2 cellular contexts compared by ENCODE assay signal in genomic region chr12:94623161-94623920, GRCh38.
TF ChIP-seq lines count a peak whose summit lies in the region.

No MANE protein-coding gene starts in this region.

TF ChIP-seq in SK-N-SH, 30 proteins besides CTCF, POLR2A, EP300 and RAD21 (continued from another document):
- TF ChIP-seq IRF3 (IDR thresholded peaks at IDR 0.05; ENCODE audit: low read depth, low read length) (no peak), TAF1 (IDR thresholded peaks at IDR 0.05; ENCODE audit: borderline replicate concordance, low read depth, low read length) (no peak), ELF1 (IDR thresholded peaks at IDR 0.05) (no peak), MEF2A (IDR thresholded peaks at IDR 0.05; ENCODE audit: borderline replicate concordance, low read depth) (no peak)
- TF ChIP-seq, protein P1, sequence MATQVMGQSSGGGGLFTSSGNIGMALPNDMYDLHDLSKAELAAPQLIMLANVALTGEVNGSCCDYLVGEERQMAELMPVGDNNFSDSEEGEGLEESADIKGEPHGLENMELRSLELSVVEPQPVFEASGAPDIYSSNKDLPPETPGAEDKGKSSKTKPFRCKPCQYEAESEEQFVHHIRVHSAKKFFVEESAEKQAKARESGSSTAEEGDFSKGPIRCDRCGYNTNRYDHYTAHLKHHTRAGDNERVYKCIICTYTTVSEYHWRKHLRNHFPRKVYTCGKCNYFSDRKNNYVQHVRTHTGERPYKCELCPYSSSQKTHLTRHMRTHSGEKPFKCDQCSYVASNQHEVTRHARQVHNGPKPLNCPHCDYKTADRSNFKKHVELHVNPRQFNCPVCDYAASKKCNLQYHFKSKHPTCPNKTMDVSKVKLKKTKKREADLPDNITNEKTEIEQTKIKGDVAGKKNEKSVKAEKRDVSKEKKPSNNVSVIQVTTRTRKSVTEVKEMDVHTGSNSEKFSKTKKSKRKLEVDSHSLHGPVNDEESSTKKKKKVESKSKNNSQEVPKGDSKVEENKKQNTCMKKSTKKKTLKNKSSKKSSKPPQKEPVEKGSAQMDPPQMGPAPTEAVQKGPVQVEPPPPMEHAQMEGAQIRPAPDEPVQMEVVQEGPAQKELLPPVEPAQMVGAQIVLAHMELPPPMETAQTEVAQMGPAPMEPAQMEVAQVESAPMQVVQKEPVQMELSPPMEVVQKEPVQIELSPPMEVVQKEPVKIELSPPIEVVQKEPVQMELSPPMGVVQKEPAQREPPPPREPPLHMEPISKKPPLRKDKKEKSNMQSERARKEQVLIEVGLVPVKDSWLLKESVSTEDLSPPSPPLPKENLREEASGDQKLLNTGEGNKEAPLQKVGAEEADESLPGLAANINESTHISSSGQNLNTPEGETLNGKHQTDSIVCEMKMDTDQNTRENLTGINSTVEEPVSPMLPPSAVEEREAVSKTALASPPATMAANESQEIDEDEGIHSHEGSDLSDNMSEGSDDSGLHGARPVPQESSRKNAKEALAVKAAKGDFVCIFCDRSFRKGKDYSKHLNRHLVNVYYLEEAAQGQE (IDR thresholded peaks at IDR 0.05; ENCODE audit: low read depth, low read length), result no peak
- TF ChIP-seq, protein P2, sequence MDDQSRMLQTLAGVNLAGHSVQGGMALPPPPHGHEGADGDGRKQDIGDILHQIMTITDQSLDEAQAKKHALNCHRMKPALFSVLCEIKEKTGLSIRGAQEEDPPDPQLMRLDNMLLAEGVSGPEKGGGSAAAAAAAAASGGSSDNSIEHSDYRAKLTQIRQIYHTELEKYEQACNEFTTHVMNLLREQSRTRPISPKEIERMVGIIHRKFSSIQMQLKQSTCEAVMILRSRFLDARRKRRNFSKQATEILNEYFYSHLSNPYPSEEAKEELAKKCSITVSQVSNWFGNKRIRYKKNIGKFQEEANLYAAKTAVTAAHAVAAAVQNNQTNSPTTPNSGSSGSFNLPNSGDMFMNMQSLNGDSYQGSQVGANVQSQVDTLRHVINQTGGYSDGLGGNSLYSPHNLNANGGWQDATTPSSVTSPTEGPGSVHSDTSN (IDR thresholded peaks at IDR 0.05), result no peak

TF ChIP-seq in SK-N-SH treated with all-trans-retinoic acid at 6 μM for 48 hours, 23 proteins besides CTCF, POLR2A, EP300 and RAD21 (continued from another document):
- TF ChIP-seq TSHZ2 (CRISPR knock-in tag; IDR thresholded peaks at IDR 0.05), result no peak
- TF ChIP-seq, protein P3, sequence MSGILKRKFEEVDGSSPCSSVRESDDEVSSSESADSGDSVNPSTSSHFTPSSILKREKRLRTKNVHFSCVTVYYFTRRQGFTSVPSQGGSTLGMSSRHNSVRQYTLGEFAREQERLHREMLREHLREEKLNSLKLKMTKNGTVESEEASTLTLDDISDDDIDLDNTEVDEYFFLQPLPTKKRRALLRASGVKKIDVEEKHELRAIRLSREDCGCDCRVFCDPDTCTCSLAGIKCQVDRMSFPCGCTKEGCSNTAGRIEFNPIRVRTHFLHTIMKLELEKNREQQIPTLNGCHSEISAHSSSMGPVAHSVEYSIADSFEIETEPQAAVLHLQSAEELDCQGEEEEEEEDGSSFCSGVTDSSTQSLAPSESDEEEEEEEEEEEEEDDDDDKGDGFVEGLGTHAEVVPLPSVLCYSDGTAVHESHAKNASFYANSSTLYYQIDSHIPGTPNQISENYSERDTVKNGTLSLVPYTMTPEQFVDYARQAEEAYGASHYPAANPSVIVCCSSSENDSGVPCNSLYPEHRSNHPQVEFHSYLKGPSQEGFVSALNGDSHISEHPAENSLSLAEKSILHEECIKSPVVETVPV (CRISPR knock-in tag; IDR thresholded peaks at IDR 0.05), result no peak
